33 cellular contexts compared by ENCODE assay signal in the genomic region with DNA sequence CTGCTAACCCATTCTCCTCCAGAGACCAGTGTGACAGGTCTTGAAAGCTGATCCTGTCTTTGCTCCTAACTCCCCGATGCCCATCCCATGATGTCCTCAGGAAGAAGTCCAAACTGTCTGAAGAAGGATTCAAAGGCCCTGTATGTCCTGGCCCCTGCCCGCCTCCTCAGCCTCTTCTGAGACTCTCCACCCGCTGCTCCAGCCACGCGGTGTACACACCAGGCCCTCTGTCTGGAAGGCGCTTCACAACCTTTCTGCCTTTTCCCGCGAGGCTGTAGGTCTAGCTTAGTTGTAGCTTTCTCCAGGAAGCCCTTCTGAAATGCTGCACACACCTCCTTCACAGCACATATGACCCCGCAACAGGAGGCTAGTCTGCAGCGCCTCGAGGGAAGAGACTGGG. TPM values are rescaled to one million over a fixed set of nuclear protein-coding genes. Genes with fewer than 3 reads are reported as not detected.
"Had no signal": no experiment of that assay in that cellular context is flagged by ENCODE, and none has a peak within 500 bp of the region (broad histone marks: within the 10 kb centered on the region; RNA-seq: fewer than 3 reads in every experiment).

No MANE protein-coding gene starts in this region.

- H3K27me3 ChIP-seq: brain microvascular endothelial cell had no signal

- H3K4me3 Mint-ChIP-seq: activated CD4-positive, alpha-beta memory T cell treated with anti-CD3 and anti-CD28 coated beads, Interleukin-2, amount 10 ng/mL, durations not matched to agents 7 days and 5 days; activated CD8-positive, alpha-beta memory T cell treated with anti-CD3 and anti-CD28 coated beads, Interleukin-2, amount 10 ng/mL, durations not matched to agents 7 days and 5 days; activated naive CD8-positive, alpha-beta T cell treated with anti-CD3 and anti-CD28 coated beads for 36 hours; central memory CD8-positive, alpha-beta T cell had no signal

- DNase-seq: activated CD4-positive, alpha-beta memory T cell treated with anti-CD3 and anti-CD28 coated beads, Interleukin-2, amount 10 ng/mL, durations not matched to agents 7 days and 5 days; activated CD4-positive, alpha-beta T cell treated with anti-CD3 and anti-CD28 coated beads for 1 hour; activated CD4-positive, alpha-beta T cell treated with anti-CD3 and anti-CD28 coated beads for 48 hours; activated CD4-positive, CD25-positive, alpha-beta regulatory T cell; activated CD8-positive, alpha-beta memory T cell treated with anti-CD3 and anti-CD28 coated beads for 24 hours; activated CD8-positive, alpha-beta memory T cell treated with anti-CD3 and anti-CD28 coated beads, Interleukin-2, amount 10 ng/mL, durations not matched to agents 7 days and 5 days; activated CD8-positive, alpha-beta memory T cell treated with anti-CD3 and anti-CD28 coated beads, Interleukin-2, amount 50 U/mL, for 48 hours; activated effector memory CD4-positive, alpha-beta T cell treated with anti-CD3 and anti-CD28 coated beads, Interleukin-2, amount 50 U/mL, for 16 hours; activated naive CD4-positive, alpha-beta T cell; activated naive CD4-positive, alpha-beta T cell treated with anti-CD3 and anti-CD28 coated beads, Interleukin-2, amount 50 U/mL, for 16 hours; activated naive CD8-positive, alpha-beta T cell treated with anti-CD3 and anti-CD28 coated beads for 36 hours; activated T-cell treated with anti-CD3 and anti-CD28 coated beads, Interleukin-2, amount 50 U/mL, for 48 hours; amniotic stem cell; brain microvascular endothelial cell; NCI-H1417; NCI-H146; NCI-H187; NCI-H2029 treated with DMSO at 0.1 percent for 48 hours; NCI-H2107; NCI-H226; NCI-H524 treated with DMSO at 0.1 percent for 48 hours; SW 1271; T-helper 1 cell; T-helper 2 cell; T-helper 9 cell had no signal

- H3K27ac ChIP-seq: brain microvascular endothelial cell, cardiac muscle cell, KMS-11, VCaP had no signal

- H3K36me3 ChIP-seq: brain microvascular endothelial cell, cardiac muscle cell had no signal

- H3K4me2 ChIP-seq: KMS-11 had no signal

- H3K4me3 ChIP-seq: cardiac muscle cell had no signal

- H3K9ac ChIP-seq: KMS-11 had no signal

- H3K4me1 Mint-ChIP-seq: activated CD4-positive, alpha-beta memory T cell treated with anti-CD3 and anti-CD28 coated beads, Interleukin-2, amount 10 ng/mL, durations not matched to agents 7 days and 5 days; activated CD8-positive, alpha-beta memory T cell treated with anti-CD3 and anti-CD28 coated beads, Interleukin-2, amount 10 ng/mL, durations not matched to agents 7 days and 5 days; activated naive CD8-positive, alpha-beta T cell treated with anti-CD3 and anti-CD28 coated beads for 36 hours; central memory CD8-positive, alpha-beta T cell had no signal

- H3K27ac Mint-ChIP-seq: activated CD4-positive, alpha-beta memory T cell treated with anti-CD3 and anti-CD28 coated beads, Interleukin-2, amount 10 ng/mL, durations not matched to agents 7 days and 5 days; activated CD8-positive, alpha-beta memory T cell treated with anti-CD3 and anti-CD28 coated beads, Interleukin-2, amount 10 ng/mL, durations not matched to agents 7 days and 5 days; activated naive CD8-positive, alpha-beta T cell treated with anti-CD3 and anti-CD28 coated beads for 36 hours had no signal

- H3K36me3 Mint-ChIP-seq: activated CD8-positive, alpha-beta memory T cell treated with anti-CD3 and anti-CD28 coated beads, Interleukin-2, amount 10 ng/mL, durations not matched to agents 7 days and 5 days; activated naive CD8-positive, alpha-beta T cell treated with anti-CD3 and anti-CD28 coated beads for 36 hours had no signal

- ATAC-seq: activated CD8-positive, alpha-beta memory T cell treated with anti-CD3 and anti-CD28 coated beads, Interleukin-2, amount 10 ng/mL, durations not matched to agents 7 days and 5 days; Panc1 had no signal

- H3K9me3 Mint-ChIP-seq: activated CD4-positive, alpha-beta memory T cell treated with anti-CD3 and anti-CD28 coated beads, Interleukin-2, amount 10 ng/mL, durations not matched to agents 7 days and 5 days; activated naive CD8-positive, alpha-beta T cell treated with anti-CD3 and anti-CD28 coated beads for 36 hours; central memory CD8-positive, alpha-beta T cell had no signal

RNA-seq across cellular contexts. Expression of a gene that starts 23.5 kb away (rescaled TPM):
- total RNA-seq: activated CD4-positive, alpha-beta memory T cell treated with anti-CD3 and anti-CD28 coated beads, Interleukin-2, amount 10 ng/mL, durations not matched to agents 7 days and 5 days; activated CD8-positive, alpha-beta memory T cell treated with anti-CD3 and anti-CD28 coated beads, Interleukin-2, amount 10 ng/mL, durations not matched to agents 7 days and 5 days; activated naive CD8-positive, alpha-beta T cell treated with anti-CD3 and anti-CD28 coated beads for 36 hours; aorta; cardiac muscle cell; LHCN-M2; RPMI7951 had no signal
- polyA plus RNA-seq: aorta, cardiac muscle cell had no signal

RNA-seq across cellular contexts. Expression of a gene that starts 24.6 kb away (rescaled TPM):
- total RNA-seq: activated CD4-positive, alpha-beta memory T cell treated with anti-CD3 and anti-CD28 coated beads, Interleukin-2, amount 10 ng/mL, durations not matched to agents 7 days and 5 days; activated CD8-positive, alpha-beta memory T cell treated with anti-CD3 and anti-CD28 coated beads, Interleukin-2, amount 10 ng/mL, durations not matched to agents 7 days and 5 days; activated naive CD8-positive, alpha-beta T cell treated with anti-CD3 and anti-CD28 coated beads for 36 hours; aorta; LHCN-M2 had no signal

RNA-seq across cellular contexts. Expression of a gene that starts 31.7 kb away (rescaled TPM):
- total RNA-seq: activated CD4-positive, alpha-beta memory T cell treated with anti-CD3 and anti-CD28 coated beads, Interleukin-2, amount 10 ng/mL, durations not matched to agents 7 days and 5 days; activated CD8-positive, alpha-beta memory T cell treated with anti-CD3 and anti-CD28 coated beads, Interleukin-2, amount 10 ng/mL, durations not matched to agents 7 days and 5 days; activated naive CD8-positive, alpha-beta T cell treated with anti-CD3 and anti-CD28 coated beads for 36 hours; aorta; cardiac muscle cell; LHCN-M2; RPMI7951 had no signal
- polyA plus RNA-seq: cardiac muscle cell had no signal

RNA-seq across cellular contexts. Expression of a gene that starts 44.0 kb away (rescaled TPM):
- total RNA-seq: activated CD4-positive, alpha-beta memory T cell treated with anti-CD3 and anti-CD28 coated beads, Interleukin-2, amount 10 ng/mL, durations not matched to agents 7 days and 5 days; activated CD8-positive, alpha-beta memory T cell treated with anti-CD3 and anti-CD28 coated beads, Interleukin-2, amount 10 ng/mL, durations not matched to agents 7 days and 5 days; activated naive CD8-positive, alpha-beta T cell treated with anti-CD3 and anti-CD28 coated beads for 36 hours; aorta; cardiac muscle cell; LHCN-M2; RPMI7951 had no signal
- polyA plus RNA-seq: cardiac muscle cell had no signal

RNA-seq across cellular contexts. Expression of a gene that starts 57.3 kb away (rescaled TPM):
- total RNA-seq: activated CD4-positive, alpha-beta memory T cell treated with anti-CD3 and anti-CD28 coated beads, Interleukin-2, amount 10 ng/mL, durations not matched to agents 7 days and 5 days; activated CD8-positive, alpha-beta memory T cell treated with anti-CD3 and anti-CD28 coated beads, Interleukin-2, amount 10 ng/mL, durations not matched to agents 7 days and 5 days; activated naive CD8-positive, alpha-beta T cell treated with anti-CD3 and anti-CD28 coated beads for 36 hours; aorta had no signal
- polyA plus RNA-seq: aorta had no signal
